In the genomic region with DNA sequence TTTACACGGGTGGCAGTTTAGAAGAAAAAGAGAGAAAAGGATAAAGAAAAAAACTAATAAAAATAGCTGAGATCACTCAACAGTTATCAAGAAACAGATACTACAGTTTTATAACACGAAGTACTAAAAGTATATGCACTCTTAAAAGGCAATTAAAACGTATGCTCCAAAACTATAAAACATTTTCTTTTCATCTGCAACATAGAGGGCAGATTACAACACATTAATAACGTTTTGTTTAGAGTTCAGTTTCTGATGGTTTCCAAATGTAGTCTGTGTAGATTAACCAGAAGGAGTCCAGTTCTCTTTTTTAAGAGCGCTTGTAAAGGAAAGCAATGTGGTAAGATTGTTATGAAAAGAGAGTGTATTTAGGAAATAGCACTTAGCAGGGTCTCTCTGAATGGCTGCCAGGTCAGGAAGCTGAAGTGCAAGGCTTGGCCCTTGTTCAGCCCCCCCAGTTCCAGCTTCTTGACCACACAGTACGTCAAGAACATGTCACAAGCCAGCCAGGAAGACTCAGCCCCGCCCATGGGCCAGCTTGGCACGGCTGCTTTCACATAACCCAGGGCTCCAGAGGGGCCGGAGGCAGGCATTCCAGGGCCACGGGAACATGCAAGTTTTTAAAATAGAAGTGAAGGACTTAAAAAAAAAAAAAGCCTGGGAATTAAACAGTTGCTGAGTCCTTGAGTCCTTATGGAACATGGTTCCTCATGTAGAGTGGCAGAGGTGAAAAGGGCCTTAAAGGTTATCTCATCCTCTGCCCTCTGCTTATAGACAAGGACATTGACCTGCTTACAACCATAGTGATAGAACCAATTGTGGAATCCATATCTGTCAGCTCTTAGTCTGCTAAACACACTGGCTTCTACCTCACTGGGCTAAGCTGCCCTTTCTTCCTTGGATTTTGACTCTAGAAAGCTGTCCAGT, we compare ENCODE assay signal across 1 cellular context.
TF ChIP-seq lines count a peak whose summit lies in the region.

No MANE protein-coding gene starts in this region.

TF ChIP-seq in IMR-90, 13 proteins besides CTCF, POLR2A, EP300 and RAD21:
- no peak for TF ChIP-seq RCOR1 (IDR thresholded peaks at IDR 0.05; ENCODE audit: insufficient replicate concordance, low read length)
- peak; percentile 51; the same call in 1 of the 2 replicates for TF ChIP-seq NFE2L2 (IDR thresholded peaks at IDR 0.05; ENCODE audit: low read depth, low read length)
- peak; percentile 90 for TF ChIP-seq MAZ (IDR thresholded peaks at IDR 0.05; ENCODE audit: borderline replicate concordance, low read depth, low read length)
- TF ChIP-seq SMC3 (IDR thresholded peaks at IDR 0.05; ENCODE audit: low read depth, low read length) = peak; percentile 15
